18 cellular contexts compared by ENCODE assay signal in the genomic region with DNA sequence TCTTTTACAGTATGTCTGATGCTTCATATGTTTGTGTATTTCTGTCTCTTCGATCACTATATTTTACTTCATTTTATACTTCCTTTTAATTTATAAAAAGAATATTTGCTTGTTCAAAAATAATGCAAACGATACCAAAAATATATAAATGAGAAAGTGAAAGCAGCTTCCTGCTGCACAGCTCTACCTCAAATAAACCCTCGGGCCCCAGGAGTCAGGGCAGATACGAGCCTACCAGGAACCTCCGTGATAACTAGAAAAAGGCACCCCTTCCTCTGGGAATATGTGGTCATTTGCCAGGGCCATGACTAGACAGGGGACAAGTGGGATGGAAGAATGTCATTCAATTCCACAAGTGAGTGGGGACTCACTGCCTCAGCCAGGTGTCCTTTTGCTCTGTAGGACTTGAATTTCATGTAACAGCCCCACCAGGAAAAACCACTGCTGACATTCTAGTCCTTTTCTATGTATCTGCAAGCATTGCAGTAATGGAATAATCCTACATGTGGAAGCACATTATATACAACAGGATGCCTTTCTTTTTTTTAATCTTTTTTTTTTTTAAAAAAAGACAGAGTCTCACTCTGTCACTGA.
DNase-seq lines count a peak whose midpoint lies in the region; ATAC-seq, FAIRE-seq and TF ChIP-seq lines count a peak whose summit lies in the region.
"Had no signal": no experiment of that assay in that cellular context is flagged by ENCODE, and none has a peak within 500 bp of the region (broad histone marks: within the 10 kb centered on the region; RNA-seq: fewer than 3 reads in every experiment).

No MANE protein-coding gene starts in this region.

- no peak overlapping the region for H3K27ac ChIP-seq in esophagus squamous epithelium
- H3K27ac ChIP-seq: transverse colon had no signal

- ATAC-seq in GM21526 (IDR thresholded peaks at IDR 0.05; ENCODE audit: low FRiP score, unreplicated experiment) (peak; percentile 67), HG03108 (IDR thresholded peaks at IDR 0.05; ENCODE audit: unreplicated experiment) (peak; percentile 77), naive B cell (ENCODE audit: low read depth in 2 of 2) (no peak)
- ATAC-seq: Right ventricle myocardium inferior had no signal

- H3K27ac Mint-ChIP-seq in naive B cell = peak overlapping the region in 2 of 6 donors; percentile 39 to 57

- H3K36me3 ChIP-seq in esophagus squamous epithelium = peaks cover 0 to 49% (median 0%) of the 10 kb centered on the region in 3 donors

- 88 to 94% methylated on average over 5 of the region's 5 CpGs for WGBS in esophagus squamous epithelium, 2 donors

- H3K9me3 Mint-ChIP-seq in naive B cell = peaks cover 0 to 3% (median 0%) of the 10 kb centered on the region in 7 donors

- no peak for TF ChIP-seq POLR2A in esophagus squamous epithelium (IDR thresholded peaks at IDR 0.05)

- DNase-seq in GM18507 (ENCODE audit: extremely low spot score, insufficient read length, low read depth) = no peak
- DNase-seq in naive B cell = no peak
- no peak for DNase-seq in stimulated activated CD4-positive, alpha-beta T cell treated with anti-CD3 and anti-CD28 coated beads, Interleukin-15, amount 100 ng/mL, for 24 hours
- DNase-seq in DMS114 treated with DMSO at 0.1 percent for 48 hours (lab: John Stamatoyannopoulos, UW; ENCODE audit: unreplicated experiment) = no peak
- no peak for DNase-seq in esophagus squamous epithelium (lab: John Stamatoyannopoulos, UW)
- no peak for DNase-seq in HPDE6-E6E7 (ENCODE audit: extremely low spot score)
- DNase-seq: activated CD4-positive, alpha-beta T cell treated with anti-CD3 and anti-CD28 coated beads, Interleukin-2, amount 50 U/mL, for 1 hour; central memory CD4-positive, alpha-beta T cell; DMS79 treated with DMSO at 0.1 percent for 48 hours; effector memory CD4-positive, alpha-beta T cell; MV-4-11; NK-92 treated with Interleukin-12 subunit alpha and Interleukin-12 subunit beta, amount 100 ng/mL, for 24 hours; stimulated activated CD4-positive, alpha-beta T cell treated with anti-CD3 and anti-CD28 coated beads, Interleukin-2, amount 100 ng/mL, for 48 hours; transverse colon had no signal

- intact Hi-C loops in esophagus squamous epithelium (cut with DNase I) = no loop called here

- H3K4me3 ChIP-seq in esophagus squamous epithelium = no peak overlapping the region
- H3K4me3 ChIP-seq: lung, transverse colon had no signal

- H3K27me3 ChIP-seq in esophagus squamous epithelium = no peaks in the 10 kb centered on the region
- H3K27me3 ChIP-seq: transverse colon had no signal

- H3K4me3 Mint-ChIP-seq in naive B cell = peak overlapping the region in 6 of 8 donors; percentile 40 to 80 (median 55)

- H3K4me1 Mint-ChIP-seq in naive B cell = peaks cover 0 to 8% (median 6%) of the 10 kb centered on the region in 3 donors

- peaks cover 7 to 32% of the 10 kb centered on the region in 2 donors for H3K36me3 Mint-ChIP-seq in naive B cell

- no peak for TF ChIP-seq CTCF in esophagus squamous epithelium (IDR thresholded peaks at IDR 0.05)

- H3K9me3 ChIP-seq in esophagus squamous epithelium = no peaks in the 10 kb centered on the region
- H3K9me3 ChIP-seq: transverse colon had no signal

- no peaks in the 10 kb centered on the region for H3K4me1 ChIP-seq in esophagus squamous epithelium
- H3K4me1 ChIP-seq: transverse colon had no signal

- no peaks in the 10 kb centered on the region for H3K27me3 Mint-ChIP-seq in naive B cell

- FAIRE-seq in GM18507 (lab: Jason Lieb, UNC) = peak; percentile 60

Comparison
In these comparisons a context has a peak if more than half of its experiments do, and no peak if none do; other contexts are left out.
1. ATAC-seq: peak in GM21526 (single experiment) and HG03108 (single experiment); none in naive B cell (0 of 2).